In the genomic region with DNA sequence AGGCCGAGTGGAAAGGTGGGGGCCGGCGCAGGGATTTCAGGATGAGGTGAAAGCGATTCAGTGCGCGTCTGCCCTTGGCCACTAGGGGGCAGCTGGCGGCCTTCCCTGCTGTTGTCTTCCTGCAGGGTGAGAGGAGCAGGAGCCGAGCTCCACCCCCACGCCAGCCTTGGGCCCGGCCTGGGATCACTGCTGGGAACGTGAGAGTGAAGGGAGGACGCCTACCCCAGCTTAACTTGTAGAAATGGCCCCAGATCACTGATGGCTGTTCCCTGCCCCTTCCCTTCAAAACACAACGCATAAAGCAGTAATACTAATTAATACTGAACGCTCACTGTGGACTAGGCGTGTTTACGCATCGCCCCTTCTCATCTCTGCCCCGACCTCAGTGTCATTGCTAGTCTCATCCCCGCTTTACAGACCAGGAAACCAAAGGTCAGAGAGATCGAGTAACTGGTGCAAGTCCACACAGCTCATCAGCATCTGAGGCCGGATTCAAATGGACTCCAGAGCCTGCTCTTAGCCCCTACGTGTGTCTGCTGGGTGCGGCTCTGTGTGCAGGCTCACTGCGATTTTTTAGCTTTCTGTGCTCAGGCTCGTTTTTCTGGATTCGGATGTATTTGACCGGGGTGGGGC, we compare ENCODE assay signal across 8 cellular contexts.
DNase-seq lines count a peak whose midpoint lies in the region; ATAC-seq and TF ChIP-seq lines count a peak whose summit lies in the region.

No MANE protein-coding gene starts in this region.

- peaks cover 12% of the 10 kb centered on the region for H3K36me3 Mint-ChIP-seq in nephron progenitor cell (ENCODE audit: low read depth)

- peaks cover 22% of the 10 kb centered on the region for H3K4me1 Mint-ChIP-seq in nephron progenitor cell

- no peaks in the 10 kb centered on the region for H3K9me3 Mint-ChIP-seq in nephron progenitor cell

- H3K27me3 Mint-ChIP-seq in nephron progenitor cell (ENCODE audit: low read depth, poor library complexity), result peaks cover 7% of the 10 kb centered on the region

- no peak overlapping the region for H3K27ac Mint-ChIP-seq in nephron progenitor cell

- ATAC-seq in GM18861 (IDR thresholded peaks at IDR 0.05; ENCODE audit: unreplicated experiment), result no peak

- H3K4me3 ChIP-seq in LNCaP clone FGC (ENCODE audit: low read depth, low read length) (no peak overlapping the region), fibroblast of mammary gland (ENCODE audit: control insufficient read depth, low read depth, low read length) (no peak overlapping the region)

- DNase-seq in ELF-1 (ENCODE audit: low read depth, low spot score) (peak; percentile 95), LNCaP clone FGC (ENCODE audit: low read depth) (peak; percentile 46), RKO (ENCODE audit: low spot score) (peak; percentile 79), fibroblast of mammary gland (ENCODE audit: low read depth) (peak; percentile 77), nephron progenitor cell (peak; percentile 93)
- peak; percentile 25 to 32 for DNase-seq in activated T-helper 1 cell treated with anti-CD3 and anti-CD28 coated beads, Interleukin-2, amount 50 U/mL, for 16 hours (ENCODE audit: low read depth in 1 of 2, low spot score in 1 of 2)
- DNase-seq in stimulated activated naive CD4-positive, alpha-beta T cell treated with Interleukin-2 at 50 U/mL for 16 hours (lab: John Stamatoyannopoulos, UW), result peak; percentile 34

- H3K4me3 Mint-ChIP-seq in nephron progenitor cell, result no peak overlapping the region

- peak; percentile 89 for TF ChIP-seq CTCF in LNCaP clone FGC (IDR thresholded peaks at IDR 0.05; ENCODE audit: control insufficient read depth, extremely low read depth, insufficient read depth)
- peak; percentile 89 for TF ChIP-seq CTCF in fibroblast of mammary gland (conservative IDR thresholded peaks at IDR 0.05; ENCODE audit: control insufficient read depth, insufficient read depth, low read depth, low read length)
- TF ChIP-seq CTCF in nephron progenitor cell (IDR thresholded peaks at IDR 0.05), result peak; percentile 94

Comparison
In these comparisons a context has a peak if more than half of its experiments do, and no peak if none do; other contexts are left out.
1. DNase-seq: peak in every context shown above with its lines; median percentile 95 in ELF-1; 93 in nephron progenitor cell; 79 in RKO; 77 in fibroblast of mammary gland; 46 in LNCaP clone FGC; 34 in stimulated activated naive CD4-positive, alpha-beta T cell treated with Interleukin-2 at 50 U/mL for 16 hours; 28 in activated T-helper 1 cell treated with anti-CD3 and anti-CD28 coated beads, Interleukin-2, amount 50 U/mL, for 16 hours.